ENCODE assay signal across 22 cellular contexts in genomic region chrX:110311437-110312230, GRCh38.
A peak's percentile ranks its signal among the peaks of the same experiment; 100 is the strongest.
DNase-seq lines count a peak whose midpoint lies in the region; ATAC-seq and TF ChIP-seq lines count a peak whose summit lies in the region.
"Had no signal": no experiment of that assay in that cellular context is flagged by ENCODE, and none has a peak within 500 bp of the region (broad histone marks: within the 10 kb centered on the region; RNA-seq: fewer than 3 reads in every experiment).

No MANE protein-coding gene starts in this region.

- no peaks in the 10 kb centered on the region for H3K9me3 ChIP-seq in OCI-LY1 (ENCODE audit: low read length)
- H3K9me3 ChIP-seq: breast epithelium, colonic mucosa, gastroesophageal sphincter, left lung, stomach, tibial artery had no signal

- H3F3A ChIP-seq in OCI-LY1 (ENCODE audit: insufficient read depth, low read length) = no peaks in the 10 kb centered on the region

- peak overlapping the region; percentile 39 for H3K27ac ChIP-seq in OCI-LY1 (ENCODE audit: low read depth, low read length, poor library complexity, severe bottlenecking)
- H3K27ac ChIP-seq: breast epithelium, C4-2B, colonic mucosa, gastroesophageal sphincter, left lung, SK-N-MC, stomach, tibial artery, WERI-Rb-1 had no signal

- H3K9me2 ChIP-seq in OCI-LY1 (ENCODE audit: low read depth, low read length) = no peaks in the 10 kb centered on the region

- H3K27me3 Mint-ChIP-seq in activated naive CD4-positive, alpha-beta T cell treated with anti-CD3 and anti-CD28 coated beads, Interleukin-2, amount 50 U/mL, for 24 hours = no peaks in the 10 kb centered on the region
- H3K27me3 Mint-ChIP-seq in dendritic cell treated with granulocyte-macrophage colony-stimulating factor and Interleukin-4, amounts not matched to agents 40 ng/mL and 50 ng/mL, for 4 days = no peaks in the 10 kb centered on the region
- no peaks in the 10 kb centered on the region for H3K27me3 Mint-ChIP-seq in stimulated activated naive CD8-positive, alpha-beta T cell treated with anti-CD3 and anti-CD28 coated beads, Interleukin-15, amount 100 ng/mL, for 72 hours
- H3K27me3 Mint-ChIP-seq: naive thymus-derived CD4-positive, alpha-beta T cell had no signal

- intact Hi-C loops in dendritic cell treated with granulocyte-macrophage colony-stimulating factor and Interleukin-4, amounts not matched to agents 40 ng/mL and 50 ng/mL, for 4 days (cut with micrococcal nuclease) = no loop called here

- peaks cover 70% of the 10 kb centered on the region for H3K79me2 ChIP-seq in OCI-LY1 (ENCODE audit: insufficient read depth, low read length)

- peak overlapping the region; percentile 11 for H3K4me3 Mint-ChIP-seq in activated naive CD4-positive, alpha-beta T cell treated with anti-CD3 and anti-CD28 coated beads, Interleukin-2, amount 50 U/mL, for 24 hours
- H3K4me3 Mint-ChIP-seq in dendritic cell treated with granulocyte-macrophage colony-stimulating factor and Interleukin-4, amounts not matched to agents 40 ng/mL and 50 ng/mL, for 4 days = no peak overlapping the region
- H3K4me3 Mint-ChIP-seq in stimulated activated naive CD8-positive, alpha-beta T cell treated with anti-CD3 and anti-CD28 coated beads, Interleukin-15, amount 100 ng/mL, for 72 hours = peak overlapping the region; percentile 21 to 45

- H3K4me1 ChIP-seq in OCI-LY1 (ENCODE audit: insufficient read depth, low read length, severe bottlenecking) = peaks cover 47% of the 10 kb centered on the region
- H3K4me1 ChIP-seq: breast epithelium, colonic mucosa, tibial artery had no signal

- H3K4me2 ChIP-seq in OCI-LY1 (ENCODE audit: low read length) = peak overlapping the region; percentile 51; the same call in 1 of the 2 replicates

- no peak overlapping the region for H2AFZ ChIP-seq in OCI-LY1 (ENCODE audit: low read length)

- H3K36me3 ChIP-seq in OCI-LY1 (ENCODE audit: insufficient read depth, low read length) = no peaks in the 10 kb centered on the region
- H3K36me3 ChIP-seq: breast epithelium, colonic mucosa, gastroesophageal sphincter, left lung, stomach, tibial artery, WERI-Rb-1 had no signal

- no peaks in the 10 kb centered on the region for H3K9me3 Mint-ChIP-seq in activated naive CD4-positive, alpha-beta T cell treated with anti-CD3 and anti-CD28 coated beads, Interleukin-2, amount 50 U/mL, for 24 hours
- no peaks in the 10 kb centered on the region for H3K9me3 Mint-ChIP-seq in dendritic cell treated with granulocyte-macrophage colony-stimulating factor and Interleukin-4, amounts not matched to agents 40 ng/mL and 50 ng/mL, for 4 days
- no peaks in the 10 kb centered on the region for H3K9me3 Mint-ChIP-seq in stimulated activated naive CD8-positive, alpha-beta T cell treated with anti-CD3 and anti-CD28 coated beads, Interleukin-15, amount 100 ng/mL, for 72 hours
- H3K9me3 Mint-ChIP-seq: naive thymus-derived CD4-positive, alpha-beta T cell had no signal

- DNase-seq in activated naive CD4-positive, alpha-beta T cell treated with anti-CD3 and anti-CD28 coated beads, Interleukin-2, amount 50 U/mL, for 16 hours = no peak
- no peak for DNase-seq in stimulated activated naive CD8-positive, alpha-beta T cell treated with anti-CD3 and anti-CD28 coated beads, Interleukin-15, amount 100 ng/mL, for 72 hours
- DNase-seq in DMS53 (lab: John Stamatoyannopoulos, UW) = no peak
- DNase-seq: colonic mucosa, hypothalamus, IMR-90, left lung, NCI-H2081 treated with DMSO at 0.1 percent for 48 hours, NCI-H774, stomach, tibial artery, WERI-Rb-1 had no signal

- H3K4me1 Mint-ChIP-seq in activated naive CD4-positive, alpha-beta T cell treated with anti-CD3 and anti-CD28 coated beads, Interleukin-2, amount 50 U/mL, for 24 hours = peaks cover 56% of the 10 kb centered on the region
- peaks cover 11% of the 10 kb centered on the region for H3K4me1 Mint-ChIP-seq in dendritic cell treated with granulocyte-macrophage colony-stimulating factor and Interleukin-4, amounts not matched to agents 40 ng/mL and 50 ng/mL, for 4 days (ENCODE audit: low read depth)
- H3K4me1 Mint-ChIP-seq in stimulated activated naive CD8-positive, alpha-beta T cell treated with anti-CD3 and anti-CD28 coated beads, Interleukin-15, amount 100 ng/mL, for 72 hours = peaks cover 28% of the 10 kb centered on the region

- H4K20me1 ChIP-seq in OCI-LY1 (ENCODE audit: insufficient read depth, low read length) = no peaks in the 10 kb centered on the region

- peak overlapping the region; percentile 30 for H3K27ac Mint-ChIP-seq in activated naive CD4-positive, alpha-beta T cell treated with anti-CD3 and anti-CD28 coated beads, Interleukin-2, amount 50 U/mL, for 24 hours
- H3K27ac Mint-ChIP-seq in dendritic cell treated with granulocyte-macrophage colony-stimulating factor and Interleukin-4, amounts not matched to agents 40 ng/mL and 50 ng/mL, for 4 days = peak overlapping the region; percentile 68
- H3K27ac Mint-ChIP-seq in stimulated activated naive CD8-positive, alpha-beta T cell treated with anti-CD3 and anti-CD28 coated beads, Interleukin-15, amount 100 ng/mL, for 72 hours = peak overlapping the region in 1 of 2 donors; percentile 33

- no peak for ATAC-seq in stimulated activated naive CD8-positive, alpha-beta T cell treated with anti-CD3 and anti-CD28 coated beads, Interleukin-15, amount 100 ng/mL, for 72 hours
- ATAC-seq in GM18511 (IDR thresholded peaks at IDR 0.05; ENCODE audit: unreplicated experiment) = no peak
- ATAC-seq: gastroesophageal sphincter, HCT116, left lung had no signal

- no peaks in the 10 kb centered on the region for H3K36me3 Mint-ChIP-seq in activated naive CD4-positive, alpha-beta T cell treated with anti-CD3 and anti-CD28 coated beads, Interleukin-2, amount 50 U/mL, for 24 hours
- H3K36me3 Mint-ChIP-seq in dendritic cell treated with granulocyte-macrophage colony-stimulating factor and Interleukin-4, amounts not matched to agents 40 ng/mL and 50 ng/mL, for 4 days (ENCODE audit: low read depth) = no peaks in the 10 kb centered on the region

- no peak overlapping the region for H3K9ac ChIP-seq in OCI-LY1 (ENCODE audit: low read length)

- H3K4me3 ChIP-seq in OCI-LY1 (ENCODE audit: low read depth, low read length, poor library complexity, severe bottlenecking) = no peak overlapping the region
- H3K4me3 ChIP-seq: breast epithelium, colonic mucosa, gastroesophageal sphincter, left lung, SK-N-MC, stomach, tibial artery had no signal

- no peaks in the 10 kb centered on the region for H3K27me3 ChIP-seq in OCI-LY1 (ENCODE audit: insufficient read depth, low read length)
- H3K27me3 ChIP-seq: colonic mucosa, gastroesophageal sphincter, stomach, tibial artery had no signal

- no peak for TF ChIP-seq CTCF in OCI-LY1 (IDR thresholded peaks at IDR 0.05; ENCODE audit: low read length)
